20 cellular contexts compared by ENCODE assay signal in the genomic region with DNA sequence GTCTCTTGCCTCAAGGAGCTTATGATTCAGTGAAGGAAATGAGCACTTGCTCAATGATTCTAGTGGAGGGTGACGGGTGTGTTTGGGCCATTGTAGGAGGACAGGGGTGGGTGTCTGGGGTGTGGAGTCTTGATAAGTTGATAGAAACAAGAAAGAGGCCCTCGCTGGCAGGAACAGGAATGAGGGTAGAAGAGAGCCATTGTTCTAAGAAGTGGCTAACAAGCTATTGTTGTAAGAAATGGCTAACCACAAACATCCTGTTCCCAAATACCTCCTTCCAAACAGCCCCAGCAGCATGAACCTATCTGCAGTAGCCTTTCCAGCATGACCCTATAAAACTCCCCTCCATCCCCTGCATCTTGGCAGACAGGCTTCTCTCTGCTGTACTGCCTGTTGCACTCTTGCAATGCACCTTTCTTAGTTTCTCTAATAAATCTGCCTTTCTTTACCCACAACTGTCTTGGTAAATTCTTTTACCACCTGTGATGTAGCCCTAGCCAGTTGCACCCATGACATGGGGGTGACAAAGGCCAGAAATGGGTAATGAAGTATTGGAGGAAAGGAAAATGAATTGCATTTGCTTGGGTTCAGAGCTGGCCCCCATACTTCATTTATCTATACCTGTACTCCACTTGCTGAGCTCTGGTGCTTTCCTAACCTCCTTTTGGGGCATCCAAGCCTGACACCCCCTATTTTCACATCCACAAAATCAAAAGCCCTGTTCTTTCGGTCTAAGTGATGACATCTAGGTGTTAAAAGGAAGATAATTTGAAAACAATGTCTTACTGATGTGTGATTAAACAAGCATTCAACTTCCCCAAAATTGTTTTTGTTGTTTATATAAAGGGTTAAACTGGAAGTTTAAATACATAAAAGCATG.
A peak's percentile ranks its signal among the peaks of the same experiment; 100 is the strongest.
DNase-seq lines count a peak whose midpoint lies in the region; ATAC-seq and TF ChIP-seq lines count a peak whose summit lies in the region.
"Had no signal": no experiment of that assay in that cellular context is flagged by ENCODE, and none has a peak within 500 bp of the region (broad histone marks: within the 10 kb centered on the region; RNA-seq: fewer than 3 reads in every experiment).

No MANE protein-coding gene starts in this region.

- no peaks in the 10 kb centered on the region for H3K36me3 Mint-ChIP-seq in activated naive CD4-positive, alpha-beta T cell treated with anti-CD3 and anti-CD28 coated beads, Interleukin-2, amount 10 ng/mL, durations not matched to agents 7 days and 5 days
- no peaks in the 10 kb centered on the region for H3K36me3 Mint-ChIP-seq in activated naive CD4-positive, alpha-beta T cell treated with anti-CD3 and anti-CD28 coated beads, Interleukin-2, amount 50 U/mL, for 72 hours
- H3K36me3 Mint-ChIP-seq in stimulated activated naive B cell treated with anti-CD40 and anti-IgM and Interleukin-4, amounts not matched to agents 10 μg/mL and 1 μg/mL and 100 μg/mL, for 72 hours = no peaks in the 10 kb centered on the region
- H3K36me3 Mint-ChIP-seq: natural killer cell treated with Interleukin-12 subunit alpha and Interleukin-12 subunit beta and Interleukin-15 and Interleukin-18, amount 100 ng/mL, for 72 hours had no signal

- no peaks in the 10 kb centered on the region for H3K27me3 ChIP-seq in suprapubic skin
- H3K27me3 ChIP-seq: right lobe of liver had no signal

- no peaks in the 10 kb centered on the region for H3K9me3 ChIP-seq in suprapubic skin
- H3K9me3 ChIP-seq: HAP-1, right lobe of liver had no signal

- no peak for DNase-seq in activated naive CD4-positive, alpha-beta T cell treated with anti-CD3 and anti-CD28 coated beads, Interleukin-2, amount 10 ng/mL, durations not matched to agents 7 days and 5 days
- no peak for DNase-seq in activated naive CD4-positive, alpha-beta T cell treated with anti-CD3 and anti-CD28 coated beads, Interleukin-2, amount 50 U/mL, for 72 hours (ENCODE audit: low spot score in 2 of 2)
- DNase-seq in Jurkat, Clone E6-1 (ENCODE audit: low read depth, low spot score) = peak; percentile 15
- peak; percentile 36 for DNase-seq in fibroblast of pulmonary artery (ENCODE audit: low read depth)
- no peak for DNase-seq in stimulated activated naive B cell treated with anti-CD40 and anti-IgM and Interleukin-4, amounts not matched to agents 10 μg/mL and 1 μg/mL and 100 μg/mL, for 72 hours
- DNase-seq in suprapubic skin (ENCODE audit: low spot score in 2 of 2) = no peak
- no peak for DNase-seq in NCI-H1436 treated with DMSO at 0.1 percent for 48 hours (lab: John Stamatoyannopoulos, UW)
- DNase-seq: activated CD4-positive, alpha-beta T cell treated with anti-CD3 and anti-CD28 coated beads, Interleukin-2, amount 10 ng/mL, durations not matched to agents 7 days and 5 days; activated gamma-delta T cell treated with Interleukin-2 at 50 U/mL for 16 hours; activated T-cell treated with anti-CD3 and anti-CD28 coated beads for 4 hours; IMR-90; MM.1S; NCI-H748 treated with DMSO at 0.1 percent for 48 hours; OCI-M1; right lobe of liver; SHP77 had no signal

- peak overlapping the region; percentile 17 for H3K27ac Mint-ChIP-seq in activated naive CD4-positive, alpha-beta T cell treated with anti-CD3 and anti-CD28 coated beads, Interleukin-2, amount 10 ng/mL, durations not matched to agents 7 days and 5 days
- H3K27ac Mint-ChIP-seq in activated naive CD4-positive, alpha-beta T cell treated with anti-CD3 and anti-CD28 coated beads, Interleukin-2, amount 50 U/mL, for 72 hours = peak overlapping the region in 1 of 2 donors; percentile 66
- H3K27ac Mint-ChIP-seq in stimulated activated naive B cell treated with anti-CD40 and anti-IgM and Interleukin-4, amounts not matched to agents 10 μg/mL and 1 μg/mL and 100 μg/mL, for 72 hours = peak overlapping the region; percentile 37
- H3K27ac Mint-ChIP-seq: activated CD4-positive, alpha-beta T cell treated with anti-CD3 and anti-CD28 coated beads, Interleukin-2, amount 10 ng/mL, durations not matched to agents 7 days and 5 days; natural killer cell treated with Interleukin-12 subunit alpha and Interleukin-12 subunit beta and Interleukin-15 and Interleukin-18, amount 100 ng/mL, for 72 hours had no signal

- TF ChIP-seq POLR2A in suprapubic skin (IDR thresholded peaks at IDR 0.05) = no peak

- peaks cover 4% of the 10 kb centered on the region for H3K27me3 Mint-ChIP-seq in activated naive CD4-positive, alpha-beta T cell treated with anti-CD3 and anti-CD28 coated beads, Interleukin-2, amount 10 ng/mL, durations not matched to agents 7 days and 5 days
- H3K27me3 Mint-ChIP-seq in stimulated activated naive B cell treated with anti-CD40 and anti-IgM and Interleukin-4, amounts not matched to agents 10 μg/mL and 1 μg/mL and 100 μg/mL, for 72 hours = no peaks in the 10 kb centered on the region

- CTCF ChIA-PET in activated naive CD4-positive, alpha-beta T cell treated with anti-CD3 and anti-CD28 coated beads, Interleukin-2, amount 10 ng/mL, durations not matched to agents 7 days and 5 days (lab: Charles Lee) = interaction anchor here (1.2 kb wide), 1 partner anchor 57 kb away, joined by 3 read pairs; no protein-coding TSS in a partner anchor

- TF ChIP-seq CTCF in fibroblast of pulmonary artery (IDR thresholded peaks at IDR 0.05; ENCODE audit: low read length, missing control alignments) = no peak
- TF ChIP-seq CTCF in suprapubic skin (IDR thresholded peaks at IDR 0.05) = no peak

- peaks cover 2% of the 10 kb centered on the region for H3K9me3 Mint-ChIP-seq in activated naive CD4-positive, alpha-beta T cell treated with anti-CD3 and anti-CD28 coated beads, Interleukin-2, amount 10 ng/mL, durations not matched to agents 7 days and 5 days
- H3K9me3 Mint-ChIP-seq in activated naive CD4-positive, alpha-beta T cell treated with anti-CD3 and anti-CD28 coated beads, Interleukin-2, amount 50 U/mL, for 72 hours = no peaks in the 10 kb centered on the region
- peaks cover 0 to 4% of the 10 kb centered on the region in 2 donors for H3K9me3 Mint-ChIP-seq in stimulated activated naive B cell treated with anti-CD40 and anti-IgM and Interleukin-4, amounts not matched to agents 10 μg/mL and 1 μg/mL and 100 μg/mL, for 72 hours

- TF ChIP-seq EP300 in suprapubic skin (IDR thresholded peaks at IDR 0.05) = no peak

- no peak overlapping the region for H3K27ac ChIP-seq in suprapubic skin
- H3K27ac ChIP-seq: parathyroid adenoma, right lobe of liver had no signal

- H3K4me3 Mint-ChIP-seq in activated naive CD4-positive, alpha-beta T cell treated with anti-CD3 and anti-CD28 coated beads, Interleukin-2, amount 10 ng/mL, durations not matched to agents 7 days and 5 days = no peak overlapping the region
- no peak overlapping the region for H3K4me3 Mint-ChIP-seq in stimulated activated naive B cell treated with anti-CD40 and anti-IgM and Interleukin-4, amounts not matched to agents 10 μg/mL and 1 μg/mL and 100 μg/mL, for 72 hours
- H3K4me3 Mint-ChIP-seq: activated CD4-positive, alpha-beta T cell treated with anti-CD3 and anti-CD28 coated beads, Interleukin-2, amount 10 ng/mL, durations not matched to agents 7 days and 5 days; natural killer cell treated with Interleukin-12 subunit alpha and Interleukin-12 subunit beta and Interleukin-15 and Interleukin-18, amount 100 ng/mL, for 72 hours had no signal

- no peaks in the 10 kb centered on the region for H3K4me1 ChIP-seq in suprapubic skin
- H3K4me1 ChIP-seq: HAP-1, parathyroid adenoma had no signal

- no peak for ATAC-seq in activated naive CD4-positive, alpha-beta T cell treated with anti-CD3 and anti-CD28 coated beads, Interleukin-2, amount 50 U/mL, for 72 hours
- ATAC-seq in stimulated activated naive B cell treated with anti-CD40 and anti-IgM and Interleukin-4, amounts not matched to agents 10 μg/mL and 1 μg/mL and 100 μg/mL, for 72 hours (replicated peaks) = peak; percentile 71 to 78
- no peak for ATAC-seq in GM19035 (IDR thresholded peaks at IDR 0.05; ENCODE audit: unreplicated experiment)
- ATAC-seq: natural killer cell treated with Interleukin-12 subunit alpha and Interleukin-12 subunit beta and Interleukin-15 and Interleukin-18, amount 100 ng/mL, for 72 hours had no signal

- 76% methylated on average over 3 of the region's 3 CpGs for WGBS in suprapubic skin

- no peak overlapping the region for H3K4me3 ChIP-seq in Jurkat, Clone E6-1 (ENCODE audit: low read length)
- H3K4me3 ChIP-seq in fibroblast of pulmonary artery (replicated peaks; ENCODE audit: low read depth, low read length) = no peak overlapping the region
- H3K4me3 ChIP-seq in suprapubic skin = no peak overlapping the region
- H3K4me3 ChIP-seq: HAP-1, right lobe of liver had no signal

- no peaks in the 10 kb centered on the region for H3K36me3 ChIP-seq in suprapubic skin
- H3K36me3 ChIP-seq: HAP-1, right lobe of liver had no signal

- peaks cover 20% of the 10 kb centered on the region for H3K4me1 Mint-ChIP-seq in activated naive CD4-positive, alpha-beta T cell treated with anti-CD3 and anti-CD28 coated beads, Interleukin-2, amount 10 ng/mL, durations not matched to agents 7 days and 5 days
- peaks cover 18 to 25% of the 10 kb centered on the region in 2 donors for H3K4me1 Mint-ChIP-seq in stimulated activated naive B cell treated with anti-CD40 and anti-IgM and Interleukin-4, amounts not matched to agents 10 μg/mL and 1 μg/mL and 100 μg/mL, for 72 hours

Comparison
In these comparisons a context has a peak if more than half of its experiments do, and no peak if none do; other contexts are left out.
1. DNase-seq: peak in Jurkat, Clone E6-1 (single experiment) and fibroblast of pulmonary artery (single experiment); none in activated naive CD4-positive, alpha-beta T cell treated with anti-CD3 and anti-CD28 coated beads, Interleukin-2, amount 10 ng/mL, durations not matched to agents 7 days and 5 days (single experiment), activated naive CD4-positive, alpha-beta T cell treated with anti-CD3 and anti-CD28 coated beads, Interleukin-2, amount 50 U/mL, for 72 hours (0 of 2), stimulated activated naive B cell treated with anti-CD40 and anti-IgM and Interleukin-4, amounts not matched to agents 10 μg/mL and 1 μg/mL and 100 μg/mL, for 72 hours (single experiment), suprapubic skin (0 of 2) and NCI-H1436 treated with DMSO at 0.1 percent for 48 hours (single experiment).
2. ATAC-seq: peak in stimulated activated naive B cell treated with anti-CD40 and anti-IgM and Interleukin-4, amounts not matched to agents 10 μg/mL and 1 μg/mL and 100 μg/mL, for 72 hours (2 of 2); none in activated naive CD4-positive, alpha-beta T cell treated with anti-CD3 and anti-CD28 coated beads, Interleukin-2, amount 50 U/mL, for 72 hours (0 of 2) and GM19035 (single experiment).